33 cellular contexts compared by ENCODE assay signal in genomic region chr11:60725592-60725991, GRCh38. TPM values are rescaled to one million over a fixed set of nuclear protein-coding genes. Genes with fewer than 3 reads are reported as not detected.
"Had no signal": no experiment of that assay in that cellular context is flagged by ENCODE, and none has a peak within 500 bp of the region (broad histone marks: within the 10 kb centered on the region; RNA-seq: fewer than 3 reads in every experiment).

No MANE protein-coding gene starts in this region.

- H2AFZ ChIP-seq: neural progenitor cell, parathyroid adenoma had no signal

- H3K79me2 ChIP-seq: parathyroid adenoma had no signal

- H3K27ac ChIP-seq: neural progenitor cell, ovary, parathyroid adenoma, psoas muscle, skin epidermis, spleen, suprapubic skin, testis, tibial artery, transverse colon, upper lobe of right lung, uterus had no signal

- H3K4me3 ChIP-seq: neural progenitor cell, ovary, psoas muscle, skin epidermis, smooth muscle cell, spleen, suprapubic skin, testis, tibial artery, transverse colon, upper lobe of right lung, uterus had no signal

- H3K9me3 ChIP-seq: ovary, psoas muscle, spleen, suprapubic skin, testis, tibial artery, transverse colon, upper lobe of right lung, uterus had no signal

- H3K4me1 ChIP-seq: neural progenitor cell, parathyroid adenoma, psoas muscle, spleen, suprapubic skin, testis, tibial artery, upper lobe of right lung, uterus had no signal

- H3K9ac ChIP-seq: neural progenitor cell, parathyroid adenoma had no signal

- ATAC-seq: naive thymus-derived CD4-positive, alpha-beta T cell; natural killer cell; psoas muscle; right cardiac atrium; sciatic nerve; stimulated activated memory B cell treated with anti-CD40 and anti-IgM and Interleukin-4, amounts not matched to agents 10 μg/mL and 1 μg/mL and 100 μg/mL, for 72 hours; stimulated activated naive CD8-positive, alpha-beta T cell treated with anti-CD3 and anti-CD28 coated beads, Interleukin-15, amount 100 ng/mL, for 72 hours; stimulated activated naive CD8-positive, alpha-beta T cell treated with anti-CD3 and anti-CD28 coated beads, Interleukin-15, Interleukin-2, amounts not matched to agents 100 U/mL and 50 U/mL, for 24 hours; upper lobe of right lung had no signal

- H3K4me2 ChIP-seq: neural progenitor cell, smooth muscle cell had no signal

- H3K36me3 ChIP-seq: neural progenitor cell, ovary, spleen, suprapubic skin, tibial artery, transverse colon, upper lobe of right lung, uterus had no signal

- H3K27me3 ChIP-seq: neural progenitor cell, ovary, testis, tibial artery, upper lobe of right lung, uterus had no signal

- DNase-seq: naive thymus-derived CD4-positive, alpha-beta T cell; natural killer cell; occipital lobe; ovary; posterior cingulate gyrus; psoas muscle; right cardiac atrium; spleen; stimulated activated CD4-positive, alpha-beta T cell treated with anti-CD3 and anti-CD28 coated beads, Interleukin-12 subunit alpha, Interleukin-12 subunit beta, amount 100 ng/mL, for 4 hours; stimulated activated CD4-positive, alpha-beta T cell treated with anti-CD3 and anti-CD28 coated beads, Interleukin-1b, Interleukin-23, amount 100 ng/mL, for 48 hours; stimulated activated CD4-positive, alpha-beta T cell treated with anti-CD3 and anti-CD28 coated beads, Interleukin-4, amount 100 ng/mL, for 1 hour; stimulated activated CD4-positive, alpha-beta T cell treated with anti-CD3 and anti-CD28 coated beads, Interleukin-4, amount 100 ng/mL, for 4 hours; stimulated activated CD8-positive, alpha-beta memory T cell treated with anti-CD3 and anti-CD28 coated beads, Interleukin-4, amount 100 ng/mL, for 48 hours; stimulated activated naive CD4-positive, alpha-beta T cell; stimulated activated naive CD8-positive, alpha-beta T cell treated with anti-CD3 and anti-CD28 coated beads, Interleukin-15, amount 100 ng/mL, for 72 hours; stimulated activated naive CD8-positive, alpha-beta T cell treated with anti-CD3 and anti-CD28 coated beads, Interleukin-15, Interleukin-2, amounts not matched to agents 100 U/mL and 50 U/mL, for 24 hours; substantia nigra; testis; tibial artery; transverse colon; upper lobe of right lung; uterus had no signal

RNA-seq across cellular contexts. Expression of gene MS4A18, which starts 1.1 kb away (rescaled TPM):
- total RNA-seq: naive thymus-derived CD4-positive, alpha-beta T cell; natural killer cell; occipital lobe; osteoblast; ovary; progenitor cell of endocrine pancreas; psoas muscle; renal cortical epithelial cell; right cardiac atrium; sciatic nerve; smooth muscle cell; spleen; suprapubic skin; transverse colon; upper lobe of right lung; urinary bladder; uterus had no signal

RNA-seq across cellular contexts. Expression of gene MS4A8, which starts 26.2 kb away (rescaled TPM):
- total RNA-seq: naive thymus-derived CD4-positive, alpha-beta T cell; natural killer cell; occipital lobe; osteoblast; renal cortical epithelial cell; right cardiac atrium; sciatic nerve; smooth muscle cell; spleen; suprapubic skin; upper lobe of right lung had no signal

RNA-seq across cellular contexts. Expression of gene MS4A15, which starts 31.1 kb away (rescaled TPM):
- total RNA-seq: naive thymus-derived CD4-positive, alpha-beta T cell; natural killer cell; occipital lobe; osteoblast; progenitor cell of endocrine pancreas; psoas muscle; renal cortical epithelial cell; right cardiac atrium; sciatic nerve; smooth muscle cell; spleen; suprapubic skin; transverse colon; urinary bladder; uterus had no signal

RNA-seq across cellular contexts. Expression of gene MS4A10, which starts 59.5 kb away (rescaled TPM):
- total RNA-seq: naive thymus-derived CD4-positive, alpha-beta T cell; natural killer cell; occipital lobe; osteoblast; progenitor cell of endocrine pancreas; psoas muscle; renal cortical epithelial cell; right cardiac atrium; sciatic nerve; smooth muscle cell; spleen; suprapubic skin; upper lobe of right lung; urinary bladder; uterus had no signal
